Comparison of ENCODE assay signal across 10 cellular contexts in the genomic region with DNA sequence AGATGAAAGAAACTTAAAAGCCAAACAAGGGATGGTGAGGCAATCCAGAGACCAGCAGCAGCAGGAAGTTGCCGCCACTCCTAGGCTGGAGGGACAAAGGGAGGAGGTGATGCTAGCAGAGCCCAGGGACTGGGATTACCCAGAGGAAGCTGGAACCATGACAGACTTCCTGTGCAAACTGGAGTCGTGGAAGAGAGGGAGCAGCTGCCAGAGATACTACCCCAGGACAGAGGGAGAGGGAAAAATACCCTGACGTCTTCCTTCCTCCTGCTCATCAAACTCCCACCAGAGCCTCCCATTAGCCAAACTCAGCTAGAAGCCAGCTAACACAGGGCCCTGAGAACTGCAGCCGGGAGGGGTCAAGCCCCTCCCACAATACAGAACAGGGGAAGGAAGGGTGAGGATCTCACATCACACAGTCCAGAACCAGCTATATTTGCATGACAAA.
A peak's percentile ranks its signal among the peaks of the same experiment; 100 is the strongest.
DNase-seq lines count a peak whose midpoint lies in the region; ATAC-seq and TF ChIP-seq lines count a peak whose summit lies in the region.
"Had no signal": no experiment of that assay in that cellular context is flagged by ENCODE, and none has a peak within 500 bp of the region (broad histone marks: within the 10 kb centered on the region; RNA-seq: fewer than 3 reads in every experiment).

No MANE protein-coding gene starts in this region.

- H3K4me2 ChIP-seq in GM23338 (no peak overlapping the region), smooth muscle cell (no peak overlapping the region)

- H3F3A ChIP-seq in GM23338 (replicated peaks; ENCODE audit: low read depth) = no peaks in the 10 kb centered on the region
- no peaks in the 10 kb centered on the region for H3F3A ChIP-seq in smooth muscle cell (ENCODE audit: low read depth)

- no peak for TF ChIP-seq CTCF in GM23338 (conservative IDR thresholded peaks at IDR 0.05; ENCODE audit: low read depth in 2 of 2)
- no peak for TF ChIP-seq CTCF in VCaP (conservative IDR thresholded peaks at IDR 0.05)
- TF ChIP-seq CTCF in smooth muscle cell (IDR thresholded peaks at IDR 0.05; ENCODE audit: borderline replicate concordance, insufficient read depth, poor library complexity, severe bottlenecking) = no peak
- no peak for TF ChIP-seq CTCF in CD8-positive, alpha-beta T cell (IDR thresholded peaks at IDR 0.05)

- peak; percentile 42; the same call in 2 of the 3 replicates for ATAC-seq in GM23338
- ATAC-seq in CD8-positive, alpha-beta T cell = no peak
- ATAC-seq in stimulated activated naive CD8-positive, alpha-beta T cell treated with anti-CD3 and anti-CD28 coated beads, Interleukin-15, amount 100 ng/mL, for 72 hours = no peak

- POLR2A ChIA-PET in CD8-positive, alpha-beta T cell (lab: Charles Lee) = interaction anchor here (1.0 kb wide), 1 partner anchor 26 kb away, joined by 3 read pairs; no protein-coding TSS in a partner anchor

- H3K27me3 ChIP-seq in GM23338 (ENCODE audit: insufficient read depth) (no peaks in the 10 kb centered on the region), smooth muscle cell (ENCODE audit: low read depth) (no peaks in the 10 kb centered on the region)
- H3K27me3 ChIP-seq in CD8-positive, alpha-beta T cell (ENCODE audit: insufficient read depth, low read length) = no peaks in the 10 kb centered on the region
- H3K27me3 ChIP-seq: cardiac muscle cell had no signal

- no peak overlapping the region for H3K9ac ChIP-seq in smooth muscle cell (ENCODE audit: low read depth)

- H3K4me1 ChIP-seq in GM23338 (ENCODE audit: insufficient read depth) (no peaks in the 10 kb centered on the region; the same call in 1 of the 2 replicates), smooth muscle cell (ENCODE audit: low read depth) (no peaks in the 10 kb centered on the region)
- H3K4me1 ChIP-seq in CD8-positive, alpha-beta T cell (ENCODE audit: insufficient read depth, low read length) = no peaks in the 10 kb centered on the region

- H3K4me3 ChIP-seq in GM23338 = no peak overlapping the region
- no peak overlapping the region for H3K4me3 ChIP-seq in smooth muscle cell
- H3K4me3 ChIP-seq in CD8-positive, alpha-beta T cell (ENCODE audit: low read depth, low read length) = no peak overlapping the region
- H3K4me3 ChIP-seq: cardiac muscle cell had no signal

- H2AFZ ChIP-seq in GM23338 = 0 out of 2 replicates have a peak overlapping the region, but pooled peaks have one; percentile 19
- H2AFZ ChIP-seq in smooth muscle cell (ENCODE audit: low read depth) = peak overlapping the region; percentile 77

- intact Hi-C loops in CD8-positive, alpha-beta T cell (cut with DNase I, micrococcal nuclease) = no loop called here

- H3K9me3 Mint-ChIP-seq in GM23338 = no peaks in the 10 kb centered on the region
- no peaks in the 10 kb centered on the region for H3K9me3 Mint-ChIP-seq in CD8-positive, alpha-beta T cell
- no peaks in the 10 kb centered on the region for H3K9me3 Mint-ChIP-seq in stimulated activated naive CD8-positive, alpha-beta T cell treated with anti-CD3 and anti-CD28 coated beads, Interleukin-15, amount 100 ng/mL, for 72 hours
- H3K9me3 Mint-ChIP-seq: activated B cell treated with CpG ODN at 0.5 μM for 24 hours had no signal

- no peak for DNase-seq in GM23338 (ENCODE audit: low spot score)
- peak; percentile 32 for DNase-seq in hepatic stellate cell (ENCODE audit: low spot score)
- no peak for DNase-seq in smooth muscle cell (lab: John Stamatoyannopoulos, UW; ENCODE audit: unreplicated experiment)
- no peak for DNase-seq in CD8-positive, alpha-beta T cell
- DNase-seq in stimulated activated naive CD8-positive, alpha-beta T cell treated with anti-CD3 and anti-CD28 coated beads, Interleukin-15, amount 100 ng/mL, for 72 hours = no peak
- DNase-seq in NCI-H446 treated with DMSO at 0.1 percent for 48 hours (lab: John Stamatoyannopoulos, UW) = no peak
- DNase-seq: activated B cell treated with CpG ODN at 0.5 μM for 24 hours; stimulated activated CD4-positive, alpha-beta T cell treated with anti-CD3 and anti-CD28 coated beads, Interleukin-4, amount 100 ng/mL, for 24 hours had no signal

- peaks cover 5% of the 10 kb centered on the region for H3K27me3 Mint-ChIP-seq in GM23338 (ENCODE audit: insufficient read depth, low read depth, poor library complexity)
- no peaks in the 10 kb centered on the region for H3K27me3 Mint-ChIP-seq in CD8-positive, alpha-beta T cell (ENCODE audit: low read depth)
- no peaks in the 10 kb centered on the region for H3K27me3 Mint-ChIP-seq in stimulated activated naive CD8-positive, alpha-beta T cell treated with anti-CD3 and anti-CD28 coated beads, Interleukin-15, amount 100 ng/mL, for 72 hours

- H3K36me3 ChIP-seq in GM23338 (ENCODE audit: insufficient read depth) (no peaks in the 10 kb centered on the region), smooth muscle cell (ENCODE audit: low read depth) (no peaks in the 10 kb centered on the region)
- no peaks in the 10 kb centered on the region for H3K36me3 ChIP-seq in CD8-positive, alpha-beta T cell (ENCODE audit: insufficient read depth, low read length)
- H3K36me3 ChIP-seq: cardiac muscle cell had no signal

- no peaks in the 10 kb centered on the region for H4K20me1 ChIP-seq in GM23338 (replicated peaks; ENCODE audit: insufficient read depth)
- no peaks in the 10 kb centered on the region for H4K20me1 ChIP-seq in smooth muscle cell (ENCODE audit: low read depth)

- H3K9me2 ChIP-seq in GM23338 (ENCODE audit: insufficient read depth) = no peaks in the 10 kb centered on the region

- CTCF ChIA-PET in CD8-positive, alpha-beta T cell (lab: Charles Lee) = no interaction called here

- H3K4me1 Mint-ChIP-seq in GM23338 = peaks cover 10% of the 10 kb centered on the region; the same call in 2 of the 3 replicates
- peaks cover 20% of the 10 kb centered on the region for H3K4me1 Mint-ChIP-seq in CD8-positive, alpha-beta T cell (ENCODE audit: low read depth)
- H3K4me1 Mint-ChIP-seq in stimulated activated naive CD8-positive, alpha-beta T cell treated with anti-CD3 and anti-CD28 coated beads, Interleukin-15, amount 100 ng/mL, for 72 hours = peaks cover 19% of the 10 kb centered on the region
- H3K4me1 Mint-ChIP-seq: activated B cell treated with CpG ODN at 0.5 μM for 24 hours had no signal

- H3K27ac ChIP-seq in GM23338 (ENCODE audit: low read depth) (no peak overlapping the region), VCaP (peak overlapping the region; percentile 90; the same call in 1 of the 2 replicates), smooth muscle cell (ENCODE audit: low read depth) (no peak overlapping the region)
- H3K27ac ChIP-seq in CD8-positive, alpha-beta T cell (ENCODE audit: low read depth, low read length) = no peak overlapping the region
- H3K27ac ChIP-seq: cardiac muscle cell had no signal

- H3K36me3 Mint-ChIP-seq in GM23338 (ENCODE audit: low read depth) = no peaks in the 10 kb centered on the region
- H3K36me3 Mint-ChIP-seq in CD8-positive, alpha-beta T cell = no peaks in the 10 kb centered on the region

- H3K79me2 ChIP-seq in GM23338 (replicated peaks; ENCODE audit: insufficient read depth) (no peaks in the 10 kb centered on the region), smooth muscle cell (ENCODE audit: low read depth) (no peaks in the 10 kb centered on the region)

- H3K27ac Mint-ChIP-seq in GM23338 = no peak overlapping the region
- no peak overlapping the region for H3K27ac Mint-ChIP-seq in CD8-positive, alpha-beta T cell
- H3K27ac Mint-ChIP-seq in stimulated activated naive CD8-positive, alpha-beta T cell treated with anti-CD3 and anti-CD28 coated beads, Interleukin-15, amount 100 ng/mL, for 72 hours = no peak overlapping the region
- H3K27ac Mint-ChIP-seq: activated B cell treated with CpG ODN at 0.5 μM for 24 hours had no signal

- no peak overlapping the region for H3K4me3 Mint-ChIP-seq in GM23338
- no peak overlapping the region for H3K4me3 Mint-ChIP-seq in CD8-positive, alpha-beta T cell
- H3K4me3 Mint-ChIP-seq in stimulated activated naive CD8-positive, alpha-beta T cell treated with anti-CD3 and anti-CD28 coated beads, Interleukin-15, amount 100 ng/mL, for 72 hours = no peak overlapping the region
- H3K4me3 Mint-ChIP-seq: activated B cell treated with CpG ODN at 0.5 μM for 24 hours had no signal

- 36% methylated on average over 4 of the region's 4 CpGs for WGBS in smooth muscle cell (ENCODE audit: low lambda C conversion rate)

- H3K9me3 ChIP-seq in smooth muscle cell (replicated peaks; ENCODE audit: low read depth) = no peaks in the 10 kb centered on the region
- no peaks in the 10 kb centered on the region for H3K9me3 ChIP-seq in CD8-positive, alpha-beta T cell (ENCODE audit: low read length)

TF ChIP-seq in GM23338, 12 proteins besides CTCF, POLR2A, EP300 and RAD21:
- TF ChIP-seq EZH2phosphoT487 (IDR thresholded peaks at IDR 0.05; ENCODE audit: unreplicated experiment) = no peak
- TF ChIP-seq, protein P1, sequence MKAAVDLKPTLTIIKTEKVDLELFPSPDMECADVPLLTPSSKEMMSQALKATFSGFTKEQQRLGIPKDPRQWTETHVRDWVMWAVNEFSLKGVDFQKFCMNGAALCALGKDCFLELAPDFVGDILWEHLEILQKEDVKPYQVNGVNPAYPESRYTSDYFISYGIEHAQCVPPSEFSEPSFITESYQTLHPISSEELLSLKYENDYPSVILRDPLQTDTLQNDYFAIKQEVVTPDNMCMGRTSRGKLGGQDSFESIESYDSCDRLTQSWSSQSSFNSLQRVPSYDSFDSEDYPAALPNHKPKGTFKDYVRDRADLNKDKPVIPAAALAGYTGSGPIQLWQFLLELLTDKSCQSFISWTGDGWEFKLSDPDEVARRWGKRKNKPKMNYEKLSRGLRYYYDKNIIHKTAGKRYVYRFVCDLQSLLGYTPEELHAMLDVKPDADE (IDR thresholded peaks at IDR 0.05) = no peak
